9 cellular contexts compared by ENCODE assay signal in the genomic region with DNA sequence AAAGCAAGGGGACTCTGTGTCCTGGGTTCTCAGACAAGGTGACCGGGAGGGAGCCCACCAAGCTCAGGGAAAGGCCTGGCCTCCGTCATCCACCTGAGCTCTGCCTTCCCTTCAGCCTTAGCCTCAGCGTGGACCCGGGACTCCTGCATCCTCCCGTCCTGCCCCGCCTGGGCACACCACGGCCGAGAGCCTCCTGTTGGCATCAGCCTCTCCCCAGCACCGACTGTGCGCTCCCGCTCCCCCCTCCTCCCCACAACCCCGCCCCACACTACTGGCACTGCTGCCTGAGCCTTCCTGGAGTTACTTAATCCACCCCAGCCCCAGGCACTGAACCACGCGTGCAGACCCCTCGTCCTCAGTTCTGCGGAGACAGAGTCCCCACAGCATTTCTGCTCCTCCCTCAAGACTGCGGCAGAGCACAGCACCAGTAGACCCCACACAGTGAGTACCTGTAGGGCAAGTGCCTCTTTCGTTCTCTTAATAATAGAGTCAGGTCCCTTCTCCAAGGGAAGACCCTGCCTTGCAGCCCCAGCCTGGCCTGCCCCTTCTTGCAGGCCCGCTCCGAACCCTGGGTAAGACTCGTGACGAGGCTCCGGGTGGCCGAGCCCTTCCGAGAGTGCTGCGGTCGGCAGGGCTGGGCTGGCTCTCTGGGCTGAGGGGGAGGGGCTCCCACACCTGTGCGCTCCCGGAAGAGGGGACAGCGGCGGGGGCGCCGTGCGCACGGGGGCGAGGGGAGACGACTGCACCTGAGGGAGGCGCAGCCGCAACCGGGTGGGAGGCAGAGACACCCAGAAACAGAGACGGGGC. TPM values are rescaled to one million over a fixed set of nuclear protein-coding genes. Genes with fewer than 3 reads are reported as not detected.
DNase-seq lines count a peak whose midpoint lies in the region; ATAC-seq and TF ChIP-seq lines count a peak whose summit lies in the region.
"Had no signal": no experiment of that assay in that cellular context is flagged by ENCODE, and none has a peak within 500 bp of the region (broad histone marks: within the 10 kb centered on the region; RNA-seq: fewer than 3 reads in every experiment).

A gene with protein sequence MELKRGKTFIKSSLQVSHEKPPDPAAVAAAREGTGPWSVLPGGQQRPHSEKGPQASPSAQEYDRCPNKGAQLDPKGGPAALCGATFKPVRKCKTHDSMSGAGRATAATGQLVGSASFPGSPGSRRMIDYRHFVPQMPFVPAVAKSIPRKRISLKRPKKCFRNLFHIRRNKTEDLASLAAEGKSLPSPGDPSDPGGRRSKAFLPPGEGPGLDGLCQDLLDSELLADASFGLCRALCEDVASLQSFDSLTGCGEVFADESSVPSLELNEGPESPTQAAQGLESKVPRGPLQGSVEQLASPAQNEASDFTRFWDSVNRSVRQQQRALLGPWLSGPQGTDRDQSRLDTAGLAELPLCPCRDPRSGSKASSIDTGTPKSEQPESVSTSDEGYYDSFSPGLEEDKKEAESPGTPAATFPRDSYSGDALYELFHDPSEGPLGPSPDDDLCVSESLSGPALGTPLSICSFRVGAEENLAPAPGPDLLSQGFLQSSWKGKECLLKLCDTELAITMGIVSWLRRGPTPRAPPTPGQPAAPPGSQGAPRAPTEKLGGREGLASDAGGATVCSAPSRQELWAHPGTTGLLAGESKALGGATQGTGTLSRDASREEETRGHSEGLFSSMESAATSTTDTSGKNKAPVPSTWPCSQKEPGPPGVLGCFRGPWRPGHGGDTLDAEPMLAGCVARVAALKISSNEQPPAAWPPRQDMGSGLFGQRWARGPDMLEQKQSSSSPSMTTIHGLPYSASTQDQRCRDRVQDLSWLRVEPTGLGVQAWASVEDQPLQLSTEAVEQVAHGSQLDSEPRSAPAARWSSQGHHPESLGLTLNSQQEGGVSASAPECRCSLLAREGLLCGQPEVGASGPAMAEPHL (plus strand): TSS at position 307 of the 807 bp plus-strand sequence. CDS start 6,533 bp downstream, outside the sequence.

- no peaks in the 10 kb centered on the region for H3K9me3 ChIP-seq in Caco-2
- H3K9me3 ChIP-seq in mammary epithelial cell (replicated peaks; ENCODE audit: insufficient read depth, low read length) = no peaks in the 10 kb centered on the region

- no peaks in the 10 kb centered on the region for H3K4me1 Mint-ChIP-seq in Caco-2 (ENCODE audit: low read depth, unreplicated experiment)
- H3K4me1 Mint-ChIP-seq in IgD-negative memory B cell = peaks cover 0 to 4% (median 1%) of the 10 kb centered on the region in 3 donors
- peaks cover 1 to 19% (median 8%) of the 10 kb centered on the region in 4 donors for H3K4me1 Mint-ChIP-seq in naive thymus-derived CD8-positive, alpha-beta T cell

- H3K27ac ChIP-seq in mammary epithelial cell (ENCODE audit: insufficient read depth, low read depth, low read length) = no peak within 1 kb of the TSS
- H3K27ac ChIP-seq: PC-9 had no signal

- BruUV-seq in Caco-2 (replicated peaks; lab: Mats Ljungman, UMichigan) (no TSS peak), mammary epithelial cell (replicated peaks; lab: Mats Ljungman, UMichigan) (no TSS peak)

- peak in 1 of 2 donors; percentile 14 for ATAC-seq in naive thymus-derived CD8-positive, alpha-beta T cell
- ATAC-seq in HG02623 (IDR thresholded peaks at IDR 0.05; ENCODE audit: unreplicated experiment) = no peak

- peak within 1 kb of the TSS; percentile 79 for H3K4me3 Mint-ChIP-seq in Caco-2 (ENCODE audit: unreplicated experiment)
- H3K4me3 Mint-ChIP-seq in IgD-negative memory B cell = peak within 1 kb of the TSS in 3 of 4 donors; percentile 42 to 74 (median 73)
- H3K4me3 Mint-ChIP-seq in naive thymus-derived CD8-positive, alpha-beta T cell = peak within 1 kb of the TSS; percentile 16 to 80 (median 52)

- H3K9ac ChIP-seq in mammary epithelial cell (ENCODE audit: insufficient read depth, low read length) = no peak within 1 kb of the TSS

- no peaks in the 10 kb centered on the region for H3K36me3 ChIP-seq in Caco-2 (ENCODE audit: control insufficient read depth, insufficient read depth, low read length)
- H3K36me3 ChIP-seq in mammary epithelial cell (ENCODE audit: insufficient read depth, low read length) = no peaks in the 10 kb centered on the region

- in situ Hi-C loops in mammary epithelial cell (cut with MboI; ENCODE audit: low sequenced_read_pairs in 2 of 2) = no loop called here

- H3K27me3 ChIP-seq in Caco-2 (replicated peaks; ENCODE audit: control insufficient read depth, insufficient read depth, low read length) = no peaks in the 10 kb centered on the region
- peaks cover 12% of the 10 kb centered on the region for H3K27me3 ChIP-seq in mammary epithelial cell (ENCODE audit: insufficient read depth, low read length)

- WGBS in mammary epithelial cell (ENCODE audit: low coverage, missing lambda C conversion rate) = 3% methylated on average over 12 of the region's 41 CpGs

- DNase-seq in Caco-2 (peak; percentile 75 to 79), mammary epithelial cell (no peak), NCI-H446 (lab: John Stamatoyannopoulos, UW) (no peak), SW480 (ENCODE audit: low spot score) (no peak), 8988T (no peak)
- DNase-seq in naive thymus-derived CD8-positive, alpha-beta T cell = no peak
- DNase-seq: PC-9 had no signal

- CTCF ChIA-PET in Caco-2 (lab: Charles Lee) = no interaction called here
- CTCF ChIA-PET in mammary epithelial cell (lab: Charles Lee; ENCODE audit: low non-redundant PET) = no interaction called here

- intact Hi-C loops in Caco-2 (cut with micrococcal nuclease; ENCODE audit: unreplicated experiment) = loop anchor here (1.0 kb wide), 2 partner anchors 11 to 28 kb away; no protein-coding TSS in a partner anchor
- intact Hi-C loops in mammary epithelial cell (cut with micrococcal nuclease) = no loop called here

- no peak within 1 kb of the TSS for H2AFZ ChIP-seq in mammary epithelial cell (ENCODE audit: low read depth, low read length)
- H2AFZ ChIP-seq: PC-9 had no signal

- H3K4me2 ChIP-seq in mammary epithelial cell (ENCODE audit: insufficient read depth, low read depth, low read length) = peak within 1 kb of the TSS; percentile 90
- H3K4me2 ChIP-seq: PC-9 had no signal

- H3K27me3 Mint-ChIP-seq in Caco-2 (ENCODE audit: insufficient read depth, unreplicated experiment) = peaks cover 18% of the 10 kb centered on the region
- peaks cover 27% of the 10 kb centered on the region for H3K27me3 Mint-ChIP-seq in IgD-negative memory B cell
- peaks cover 30 to 62% (median 51%) of the 10 kb centered on the region in 5 donors for H3K27me3 Mint-ChIP-seq in naive thymus-derived CD8-positive, alpha-beta T cell

- H3K9me3 Mint-ChIP-seq in Caco-2 (ENCODE audit: unreplicated experiment) = no peaks in the 10 kb centered on the region
- peaks cover 0 to 1% (median 0%) of the 10 kb centered on the region in 3 donors for H3K9me3 Mint-ChIP-seq in IgD-negative memory B cell
- peaks cover 0 to 2% (median 0%) of the 10 kb centered on the region in 9 donors for H3K9me3 Mint-ChIP-seq in naive thymus-derived CD8-positive, alpha-beta T cell

- no peaks in the 10 kb centered on the region for H3K36me3 Mint-ChIP-seq in Caco-2 (ENCODE audit: insufficient read depth, unreplicated experiment)
- H3K36me3 Mint-ChIP-seq in IgD-negative memory B cell = no peaks in the 10 kb centered on the region
- peaks cover 0 to 5% (median 4%) of the 10 kb centered on the region in 3 donors for H3K36me3 Mint-ChIP-seq in naive thymus-derived CD8-positive, alpha-beta T cell

- dilution Hi-C loops in mammary epithelial cell (cut with HindIII; ENCODE audit: low sequenced_read_pairs) = no loop called here

- TF ChIP-seq CTCF in Caco-2 (IDR thresholded peaks at IDR 0.05; ENCODE audit: insufficient read depth in 1 of 2, low read depth in 1 of 2, low read length in 1 of 2, severe bottlenecking in 1 of 2, unreplicated experiment in 1 of 2) = no peak
- no peak for TF ChIP-seq CTCF in mammary epithelial cell (conservative IDR thresholded peaks at IDR 0.05 in 1 of 2, IDR thresholded peaks at IDR 0.05 in 1 of 2; ENCODE audit: extremely low read depth in 1 of 2, insufficient read depth in 1 of 2, low read depth in 1 of 2, low read length in 2 of 2)

- H3K27ac Mint-ChIP-seq in Caco-2 (ENCODE audit: unreplicated experiment) (no peak within 1 kb of the TSS), IgD-negative memory B cell (peak within 1 kb of the TSS in 1 of 3 donors; percentile 50)
- no peak within 1 kb of the TSS for H3K27ac Mint-ChIP-seq in naive thymus-derived CD8-positive, alpha-beta T cell

- POLR2A ChIA-PET in Caco-2 (lab: Charles Lee) = no interaction called here
- POLR2A ChIA-PET in naive thymus-derived CD8-positive, alpha-beta T cell (lab: Charles Lee) = no interaction called here

- H3K4me1 ChIP-seq in Caco-2 = no peaks in the 10 kb centered on the region
- peaks cover 7% of the 10 kb centered on the region for H3K4me1 ChIP-seq in mammary epithelial cell (ENCODE audit: insufficient read depth, low read length)

- no peaks in the 10 kb centered on the region for H4K20me1 ChIP-seq in mammary epithelial cell (ENCODE audit: insufficient read depth, low read length)

- no peaks in the 10 kb centered on the region for H3K79me2 ChIP-seq in mammary epithelial cell (ENCODE audit: insufficient read depth, low read length)

- peak within 1 kb of the TSS; percentile 82 for H3K4me3 ChIP-seq in Caco-2 (ENCODE audit: low read depth, low read length)
- H3K4me3 ChIP-seq in mammary epithelial cell (replicated peaks in 1 of 3; ENCODE audit: insufficient read depth in 1 of 3, low read depth in 2 of 3, low read length in 3 of 3) = peak within 1 kb of the TSS in 2 of 3 experiments; percentile 29 to 41
- H3K4me3 ChIP-seq: PC-9 had no signal

RNA-seq across cellular contexts. Expression of the gene that starts here (rescaled TPM):
- total RNA-seq in Caco-2 (2022) = 0.79 TPM in 2 replicates
- not detected for polyA plus RNA-seq in IgD-negative memory B cell
- total RNA-seq in mammary epithelial cell = not detected
- not detected for polyA plus RNA-seq in mammary epithelial cell
- polyA minus RNA-seq in mammary epithelial cell = not detected
- total RNA-seq in naive thymus-derived CD8-positive, alpha-beta T cell = not detected
- not detected for polyA plus RNA-seq in naive thymus-derived CD8-positive, alpha-beta T cell
- total RNA-seq: PC-9 had no signal

Comparison
In these comparisons a context has a peak if more than half of its experiments do, and no peak if none do; other contexts are left out.
1. Peak in DNase-seq and H3K4me3 ChIP-seq in Caco-2; RNA of the gene not detected or under 1 TPM.